18 cellular contexts compared by ENCODE assay signal in the genomic region with DNA sequence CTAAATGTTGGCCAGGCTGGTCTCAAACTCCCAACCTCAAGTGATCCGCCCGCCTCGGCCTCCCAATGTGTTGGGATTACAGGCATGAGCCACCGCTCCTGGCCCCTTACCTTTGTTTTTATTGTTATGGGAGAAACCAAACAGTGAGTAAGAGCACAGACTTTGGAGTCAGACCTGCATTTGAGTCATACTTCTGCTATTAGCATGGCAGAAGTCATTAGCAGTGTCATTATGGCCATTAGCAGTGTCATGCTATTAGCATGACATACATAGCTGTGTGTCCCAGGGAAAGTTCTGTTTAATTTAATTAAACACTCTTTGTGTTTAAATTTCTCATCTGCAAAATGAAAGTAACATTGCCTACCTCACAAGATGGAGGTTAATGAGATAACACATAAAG. TPM values are rescaled to one million over a fixed set of nuclear protein-coding genes. Genes with fewer than 3 reads are reported as not detected.
DNase-seq lines count a peak whose midpoint lies in the region; ATAC-seq and FAIRE-seq lines count a peak whose summit lies in the region.
"Had no signal": no experiment of that assay in that cellular context is flagged by ENCODE, and none has a peak within 500 bp of the region (broad histone marks: within the 10 kb centered on the region; RNA-seq: fewer than 3 reads in every experiment).

No MANE protein-coding gene starts in this region.

- H3K27me3 Mint-ChIP-seq in T-helper 17 cell, result no peaks in the 10 kb centered on the region
- no peaks in the 10 kb centered on the region for H3K27me3 Mint-ChIP-seq in activated T-cell treated with anti-CD3 and anti-CD28 coated beads, Interleukin-2, amount 50 U/mL, for 24 hours
- no peaks in the 10 kb centered on the region for H3K27me3 Mint-ChIP-seq in activated T-cell treated with anti-CD3 and anti-CD28 coated beads, Interleukin-2, amount 50 U/mL, for 4 hours (ENCODE audit: low read depth)

- ATAC-seq in T-helper 17 cell (no peak), esophagus mucosa (peak; percentile 68)
- ATAC-seq in activated T-cell treated with anti-CD3 and anti-CD28 coated beads, Interleukin-2, amount 50 U/mL, for 4 hours, result no peak
- ATAC-seq: CD8-positive, alpha-beta T cell had no signal

- peak overlapping the region; percentile 70 for H3K27ac Mint-ChIP-seq in T-helper 17 cell
- no peak overlapping the region for H3K27ac Mint-ChIP-seq in activated T-cell treated with anti-CD3 and anti-CD28 coated beads, Interleukin-2, amount 50 U/mL, for 24 hours
- H3K27ac Mint-ChIP-seq: CD8-positive, alpha-beta T cell; HFFc6 had no signal

- H3K4me1 Mint-ChIP-seq in T-helper 17 cell, result peaks cover 7% of the 10 kb centered on the region
- no peaks in the 10 kb centered on the region for H3K4me1 Mint-ChIP-seq in activated T-cell treated with anti-CD3 and anti-CD28 coated beads, Interleukin-2, amount 50 U/mL, for 24 hours (ENCODE audit: low read depth)
- no peaks in the 10 kb centered on the region for H3K4me1 Mint-ChIP-seq in activated T-cell treated with anti-CD3 and anti-CD28 coated beads, Interleukin-2, amount 50 U/mL, for 4 hours (ENCODE audit: low read depth)
- H3K4me1 Mint-ChIP-seq: CD14-positive monocyte had no signal

- no peak overlapping the region for H3K4me3 Mint-ChIP-seq in T-helper 17 cell
- no peak overlapping the region for H3K4me3 Mint-ChIP-seq in activated T-cell treated with anti-CD3 and anti-CD28 coated beads, Interleukin-2, amount 50 U/mL, for 24 hours
- H3K4me3 Mint-ChIP-seq in activated T-cell treated with anti-CD3 and anti-CD28 coated beads, Interleukin-2, amount 50 U/mL, for 4 hours, result no peak overlapping the region
- H3K4me3 Mint-ChIP-seq: CD14-positive monocyte; CD8-positive, alpha-beta T cell; HFFc6 had no signal

- no peak for FAIRE-seq in GM19239 (lab: Jason Lieb, UNC)
- FAIRE-seq: D721Med, GM12892, H1 had no signal

- H3K9me3 ChIP-seq in T-helper 17 cell (ENCODE audit: control insufficient read depth, low read length, poor library complexity, severe bottlenecking), result no peaks in the 10 kb centered on the region

- no peaks in the 10 kb centered on the region for H3K9me3 Mint-ChIP-seq in activated T-cell treated with anti-CD3 and anti-CD28 coated beads, Interleukin-2, amount 50 U/mL, for 24 hours
- no peaks in the 10 kb centered on the region for H3K9me3 Mint-ChIP-seq in activated T-cell treated with anti-CD3 and anti-CD28 coated beads, Interleukin-2, amount 50 U/mL, for 4 hours
- H3K9me3 Mint-ChIP-seq: CD14-positive monocyte; CD8-positive, alpha-beta T cell; HFFc6 had no signal

- DNase-seq in Daoy (ENCODE audit: low read depth), result peak; percentile 15
- DNase-seq in T-helper 17 cell, result no peak
- peak; percentile 7 for DNase-seq in renal cortical epithelial cell (ENCODE audit: low read depth)
- no peak for DNase-seq in activated T-cell treated with anti-CD3 and anti-CD28 coated beads, Interleukin-2, amount 50 U/mL, for 24 hours
- no peak for DNase-seq in activated T-cell treated with anti-CD3 and anti-CD28 coated beads, Interleukin-2, amount 50 U/mL, for 4 hours
- DNase-seq in GM19239 (ENCODE audit: insufficient read length, low spot score), result no peak
- DNase-seq: CD8-positive, alpha-beta T cell; COR-L47; DMS153; DMS79 treated with DMSO at 0.1 percent for 48 hours; GDM1; HCEC 1CT; HFFc6 had no signal

- peaks cover 11% of the 10 kb centered on the region for H3K36me3 Mint-ChIP-seq in T-helper 17 cell (ENCODE audit: low read depth)
- peaks cover 80% of the 10 kb centered on the region for H3K36me3 Mint-ChIP-seq in activated T-cell treated with anti-CD3 and anti-CD28 coated beads, Interleukin-2, amount 50 U/mL, for 24 hours (ENCODE audit: low read depth)
- peaks cover 40% of the 10 kb centered on the region for H3K36me3 Mint-ChIP-seq in activated T-cell treated with anti-CD3 and anti-CD28 coated beads, Interleukin-2, amount 50 U/mL, for 4 hours (ENCODE audit: insufficient read depth)

RNA-seq across cellular contexts. Expression of a gene that starts 54.8 kb away (rescaled TPM):
- 35.1 and 46.1 TPM in 2 replicates for total RNA-seq in Daoy (2014; rRNA removed; shearing (Covaris generic))
- 10 to 100 TPM; 36.5 to 39.0 TPM for total RNA-seq in T-helper 17 cell
- 125 TPM for total RNA-seq in esophagus mucosa
- total RNA-seq in renal cortical epithelial cell, result 57.4 and 313 TPM in 2 replicates
- total RNA-seq in activated T-cell treated with anti-CD3 and anti-CD28 coated beads, Interleukin-2, amount 50 U/mL, for 4 hours, result 10 to 100 TPM; 34.4 to 58.4 (median 39.4) TPM

Comparison
In these comparisons a context has a peak if more than half of its experiments do, and no peak if none do; other contexts are left out.
1. DNase-seq: peak in Daoy (single experiment) and renal cortical epithelial cell (single experiment); none in T-helper 17 cell (0 of 3), activated T-cell treated with anti-CD3 and anti-CD28 coated beads, Interleukin-2, amount 50 U/mL, for 24 hours (single experiment), activated T-cell treated with anti-CD3 and anti-CD28 coated beads, Interleukin-2, amount 50 U/mL, for 4 hours (single experiment) and GM19239 (single experiment).